In genomic region chr7:94595717-94596116, GRCh38 we compare ENCODE assay signal across 25 cellular contexts.
"Had no signal": no experiment of that assay in that cellular context is flagged by ENCODE, and none has a peak within 500 bp of the region (broad histone marks: within the 10 kb centered on the region; RNA-seq: fewer than 3 reads in every experiment).

No MANE protein-coding gene starts in this region.

- H3K4me3 ChIP-seq: breast epithelium had no signal

- H3K36me3 ChIP-seq: breast epithelium had no signal

- DNase-seq: activated B cell treated with CpG ODN at 0.5 μM for 24 hours; activated CD4-positive, alpha-beta memory T cell treated with anti-CD3 and anti-CD28 coated beads for 36 hours; activated CD4-positive, alpha-beta T cell treated with anti-CD3 and anti-CD28 coated beads for 1 hour; activated CD4-positive, alpha-beta T cell treated with anti-CD3 and anti-CD28 coated beads, Interleukin-2, amount 10 ng/mL, durations not matched to agents 24 days and 14 days; activated CD8-positive, alpha-beta memory T cell treated with anti-CD3 and anti-CD28 coated beads, Interleukin-2, amount 50 U/mL, for 4 hours; activated gamma-delta T cell treated with Interleukin-2 at 50 U/mL for 16 hours; activated naive CD4-positive, alpha-beta T cell treated with anti-CD3 and anti-CD28 coated beads, Interleukin-2, amount 10 ng/mL, durations not matched to agents 7 days and 5 days; activated naive CD8-positive, alpha-beta T cell treated with anti-CD3 and anti-CD28 coated beads, Interleukin-2, amount 10 ng/mL, durations not matched to agents 7 days and 5 days; activated T-cell treated with anti-CD3 and anti-CD28 coated beads, Interleukin-2, amount 50 U/mL, for 72 hours; aorta; IMR-90; Kasumi-1; KBM-7; NCI-H1105 treated with DMSO at 0.1 percent for 48 hours; NCI-H1694 treated with DMSO at 0.1 percent for 48 hours; NCI-H2029 treated with DMSO at 0.1 percent for 48 hours; NCI-H2171; NCI-H2227 treated with DMSO at 0.1 percent for 48 hours; NCI-H446 treated with DMSO at 0.1 percent for 48 hours; NCI-H524 treated with DMSO at 0.1 percent for 48 hours; NCI-H82; T-helper 17 cell; T-helper 9 cell had no signal

- H3K36me3 Mint-ChIP-seq: activated naive CD4-positive, alpha-beta T cell treated with anti-CD3 and anti-CD28 coated beads, Interleukin-2, amount 10 ng/mL, durations not matched to agents 7 days and 5 days; activated naive CD8-positive, alpha-beta T cell treated with anti-CD3 and anti-CD28 coated beads, Interleukin-2, amount 10 ng/mL, durations not matched to agents 7 days and 5 days had no signal

- H3K4me3 Mint-ChIP-seq: activated B cell treated with CpG ODN at 0.5 μM for 24 hours; activated CD4-positive, alpha-beta memory T cell treated with anti-CD3 and anti-CD28 coated beads for 36 hours; activated CD4-positive, alpha-beta T cell treated with anti-CD3 and anti-CD28 coated beads, Interleukin-2, amount 10 ng/mL, durations not matched to agents 24 days and 14 days; activated naive CD4-positive, alpha-beta T cell treated with anti-CD3 and anti-CD28 coated beads, Interleukin-2, amount 10 ng/mL, durations not matched to agents 7 days and 5 days; activated naive CD8-positive, alpha-beta T cell treated with anti-CD3 and anti-CD28 coated beads, Interleukin-2, amount 10 ng/mL, durations not matched to agents 7 days and 5 days; activated T-cell treated with anti-CD3 and anti-CD28 coated beads, Interleukin-2, amount 50 U/mL, for 72 hours; T-helper 17 cell had no signal

- H3K4me1 Mint-ChIP-seq: activated CD4-positive, alpha-beta T cell treated with anti-CD3 and anti-CD28 coated beads, Interleukin-2, amount 10 ng/mL, durations not matched to agents 24 days and 14 days; activated naive CD4-positive, alpha-beta T cell treated with anti-CD3 and anti-CD28 coated beads, Interleukin-2, amount 10 ng/mL, durations not matched to agents 7 days and 5 days; activated naive CD8-positive, alpha-beta T cell treated with anti-CD3 and anti-CD28 coated beads, Interleukin-2, amount 10 ng/mL, durations not matched to agents 7 days and 5 days; T-helper 17 cell had no signal

- H3K9me3 Mint-ChIP-seq: activated B cell treated with CpG ODN at 0.5 μM for 24 hours; activated CD4-positive, alpha-beta memory T cell treated with anti-CD3 and anti-CD28 coated beads for 36 hours; activated CD4-positive, alpha-beta T cell treated with anti-CD3 and anti-CD28 coated beads, Interleukin-2, amount 10 ng/mL, durations not matched to agents 24 days and 14 days; activated naive CD4-positive, alpha-beta T cell treated with anti-CD3 and anti-CD28 coated beads, Interleukin-2, amount 10 ng/mL, durations not matched to agents 7 days and 5 days; activated naive CD8-positive, alpha-beta T cell treated with anti-CD3 and anti-CD28 coated beads, Interleukin-2, amount 10 ng/mL, durations not matched to agents 7 days and 5 days; activated T-cell treated with anti-CD3 and anti-CD28 coated beads, Interleukin-2, amount 50 U/mL, for 72 hours; activated T-helper 2 cell treated with anti-CD3 and anti-CD28 coated beads, Interferon-gamma antibody, Interleukin-2, Interleukin-4, amounts not matched to agents 10 μg/mL and 5 μg/mL and 100 μg/mL, durations not matched to agents 14 hours and 24 hours and 36 hours had no signal

- H3K9me3 ChIP-seq: breast epithelium had no signal

- H3K4me1 ChIP-seq: breast epithelium had no signal

- H3K27me3 ChIP-seq: breast epithelium had no signal

- H3K27me3 Mint-ChIP-seq: activated B cell treated with CpG ODN at 0.5 μM for 24 hours; activated CD4-positive, alpha-beta memory T cell treated with anti-CD3 and anti-CD28 coated beads for 36 hours; activated CD4-positive, alpha-beta T cell treated with anti-CD3 and anti-CD28 coated beads, Interleukin-2, amount 10 ng/mL, durations not matched to agents 24 days and 14 days; activated naive CD4-positive, alpha-beta T cell treated with anti-CD3 and anti-CD28 coated beads, Interleukin-2, amount 10 ng/mL, durations not matched to agents 7 days and 5 days; T-helper 17 cell had no signal

- H3K27ac Mint-ChIP-seq: activated B cell treated with CpG ODN at 0.5 μM for 24 hours; activated CD4-positive, alpha-beta memory T cell treated with anti-CD3 and anti-CD28 coated beads for 36 hours; activated CD4-positive, alpha-beta T cell treated with anti-CD3 and anti-CD28 coated beads, Interleukin-2, amount 10 ng/mL, durations not matched to agents 24 days and 14 days; activated naive CD4-positive, alpha-beta T cell treated with anti-CD3 and anti-CD28 coated beads, Interleukin-2, amount 10 ng/mL, durations not matched to agents 7 days and 5 days; activated naive CD8-positive, alpha-beta T cell treated with anti-CD3 and anti-CD28 coated beads, Interleukin-2, amount 10 ng/mL, durations not matched to agents 7 days and 5 days; activated T-cell treated with anti-CD3 and anti-CD28 coated beads, Interleukin-2, amount 50 U/mL, for 72 hours; activated T-helper 2 cell treated with anti-CD3 and anti-CD28 coated beads, Interferon-gamma antibody, Interleukin-2, Interleukin-4, amounts not matched to agents 10 μg/mL and 5 μg/mL and 100 μg/mL, durations not matched to agents 14 hours and 24 hours and 36 hours; T-helper 17 cell had no signal

- ATAC-seq: activated T-cell treated with anti-CD3 and anti-CD28 coated beads, Interleukin-2, amount 50 U/mL, for 72 hours; T-helper 17 cell had no signal
